Comparison of ENCODE assay signal across 1 cellular context in genomic region chr14:32081901-32082300, GRCh38.
TF ChIP-seq lines count a peak whose summit lies in the region.

No MANE protein-coding gene starts in this region.

TF ChIP-seq in GM12878, 131 proteins besides CTCF, POLR2A, EP300 and RAD21:
- TF ChIP-seq MYB (IDR thresholded peaks at IDR 0.05; ENCODE audit: borderline replicate concordance, low read depth, low read length): no peak
- no peak for TF ChIP-seq E2F4 (IDR thresholded peaks at IDR 0.05; ENCODE audit: low read depth, low read length)
- TF ChIP-seq, protein P1, sequence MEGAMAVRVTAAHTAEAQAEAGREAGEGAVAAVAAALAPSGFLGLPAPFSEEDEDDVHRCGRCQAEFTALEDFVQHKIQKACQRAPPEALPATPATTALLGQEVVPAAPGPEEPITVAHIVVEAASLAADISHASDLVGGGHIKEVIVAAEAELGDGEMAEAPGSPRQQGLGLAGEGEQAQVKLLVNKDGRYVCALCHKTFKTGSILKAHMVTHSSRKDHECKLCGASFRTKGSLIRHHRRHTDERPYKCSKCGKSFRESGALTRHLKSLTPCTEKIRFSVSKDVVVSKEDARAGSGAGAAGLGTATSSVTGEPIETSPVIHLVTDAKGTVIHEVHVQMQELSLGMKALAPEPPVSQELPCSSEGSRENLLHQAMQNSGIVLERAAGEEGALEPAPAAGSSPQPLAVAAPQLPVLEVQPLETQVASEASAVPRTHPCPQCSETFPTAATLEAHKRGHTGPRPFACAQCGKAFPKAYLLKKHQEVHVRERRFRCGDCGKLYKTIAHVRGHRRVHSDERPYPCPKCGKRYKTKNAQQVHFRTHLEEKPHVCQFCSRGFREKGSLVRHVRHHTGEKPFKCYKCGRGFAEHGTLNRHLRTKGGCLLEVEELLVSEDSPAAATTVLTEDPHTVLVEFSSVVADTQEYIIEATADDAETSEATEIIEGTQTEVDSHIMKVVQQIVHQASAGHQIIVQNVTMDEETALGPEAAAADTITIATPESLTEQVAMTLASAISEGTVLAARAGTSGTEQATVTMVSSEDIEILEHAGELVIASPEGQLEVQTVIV (IDR thresholded peaks at IDR 0.05; ENCODE audit: borderline replicate concordance, partially characterized antibody): no peak
- TF ChIP-seq NBN (IDR thresholded peaks at IDR 0.05): no peak
- TF ChIP-seq MXI1 (IDR thresholded peaks at IDR 0.05; ENCODE audit: low read depth, low read length): no peak
